Comparison of ENCODE assay signal across 10 cellular contexts in the genomic region with DNA sequence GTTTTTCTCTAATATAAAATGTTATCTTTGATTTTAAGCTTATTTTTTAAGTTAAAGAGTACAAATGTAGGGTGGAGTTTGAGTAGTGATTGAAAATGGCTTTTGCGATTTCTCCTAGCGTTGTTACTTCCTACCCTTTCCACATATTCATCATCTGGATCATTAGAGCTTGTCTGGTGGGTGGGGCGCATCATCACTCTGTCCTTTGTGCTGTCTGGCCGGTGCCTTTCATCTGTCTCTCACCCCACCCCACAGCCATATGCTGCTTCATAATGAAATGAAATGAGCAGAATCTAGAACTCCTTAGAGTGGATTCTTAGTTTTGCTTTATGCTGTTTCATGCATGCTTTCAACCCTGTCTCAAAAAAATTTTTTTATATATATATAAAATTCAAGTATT.
"Had no signal": no experiment of that assay in that cellular context is flagged by ENCODE, and none has a peak within 500 bp of the region (broad histone marks: within the 10 kb centered on the region; RNA-seq: fewer than 3 reads in every experiment).

No MANE protein-coding gene starts in this region.

- ATAC-seq: lower lobe of right lung; naive thymus-derived CD4-positive, alpha-beta T cell had no signal

- DNase-seq: activated CD8-positive, alpha-beta memory T cell treated with anti-CD3 and anti-CD28 coated beads for 24 hours; activated naive CD4-positive, alpha-beta T cell treated with Interleukin-2 at 50 U/mL for 16 hours; cortex of kidney; effector memory CD4-positive, alpha-beta T cell; lower lobe of right lung; naive thymus-derived CD4-positive, alpha-beta T cell; stomach; uterus had no signal

- H3K9me3 ChIP-seq: lower lobe of right lung, right atrium auricular region, stomach, uterus had no signal

- H3K27me3 Mint-ChIP-seq: naive thymus-derived CD4-positive, alpha-beta T cell had no signal

- H3K27me3 ChIP-seq: right atrium auricular region, stomach, uterus had no signal

- H3K4me3 Mint-ChIP-seq: naive thymus-derived CD4-positive, alpha-beta T cell had no signal

- H3K9me3 Mint-ChIP-seq: naive thymus-derived CD4-positive, alpha-beta T cell had no signal

- H3K4me1 Mint-ChIP-seq: naive thymus-derived CD4-positive, alpha-beta T cell had no signal

- H3K27ac ChIP-seq: lower lobe of right lung, right atrium auricular region, skin epidermis, stomach, uterus had no signal
